ENCODE assay signal across 28 cellular contexts in the genomic region with DNA sequence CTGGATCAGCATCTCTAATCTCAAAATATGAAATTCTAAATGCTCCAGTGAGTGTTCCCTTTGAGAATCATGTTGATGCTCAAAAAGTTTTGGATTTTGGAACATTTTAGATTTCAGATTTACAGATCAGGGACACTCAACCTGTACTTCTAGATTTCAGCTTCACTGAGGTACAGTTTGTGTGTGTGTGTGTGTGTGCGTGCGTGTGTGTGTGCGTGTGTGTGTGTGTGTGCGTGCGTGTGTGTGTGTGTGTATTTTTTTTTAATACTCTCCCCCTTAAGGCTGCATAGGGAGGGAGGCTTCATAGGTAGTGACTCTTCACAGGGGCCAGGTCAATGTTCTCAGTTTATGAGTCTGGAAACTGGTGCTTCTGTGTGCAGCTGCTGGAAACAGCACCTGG.
DNase-seq lines count a peak whose midpoint lies in the region; ATAC-seq and TF ChIP-seq lines count a peak whose summit lies in the region.
"Had no signal": no experiment of that assay in that cellular context is flagged by ENCODE, and none has a peak within 500 bp of the region (broad histone marks: within the 10 kb centered on the region; RNA-seq: fewer than 3 reads in every experiment).

No MANE protein-coding gene starts in this region.

- H3K9me3 ChIP-seq in HEK293 (ENCODE audit: control insufficient read depth, insufficient read depth, low read depth, low read length) (no peaks in the 10 kb centered on the region), esophagus muscularis mucosa (no peaks in the 10 kb centered on the region)
- H3K9me3 ChIP-seq: A549; BE2C; BLaER1; BLaER1 treated with 17β-estradiol and CSF1 and Interleukin-3, amounts not matched to agents 10 nM and 100 nM; Caco-2 had no signal

- no peak for TF ChIP-seq CTCF in HEK293 (tag by site-specific recombination; IDR thresholded peaks at IDR 0.05)
- no peak for TF ChIP-seq CTCF in esophagus muscularis mucosa (IDR thresholded peaks at IDR 0.05)

- no peak for TF ChIP-seq EP300 in esophagus muscularis mucosa (IDR thresholded peaks at IDR 0.05)

- no peak for TF ChIP-seq POLR2A in esophagus muscularis mucosa (IDR thresholded peaks at IDR 0.05; ENCODE audit: low read depth)
- TF ChIP-seq POLR2A in GM18505 (IDR thresholded peaks at IDR 0.05; ENCODE audit: borderline replicate concordance, extremely low read depth, insufficient read depth, insufficient read length) = no peak

- WGBS in esophagus muscularis mucosa = 79% methylated on average over 5 of the region's 5 CpGs

- CTCF ChIA-PET in HEK293 (lab: Yijun Ruan, JAX) = interaction anchor here (1.4 kb wide), 1 partner anchor 350 kb away, joined by 3 read pairs; no protein-coding TSS in a partner anchor

- no peak for ATAC-seq in GM18505 (IDR thresholded peaks at IDR 0.05; ENCODE audit: unreplicated experiment)
- ATAC-seq: A549; CD8-positive, alpha-beta T cell had no signal

- no peak overlapping the region for H3K4me3 ChIP-seq in HEK293 (ENCODE audit: low read depth, low read length)
- no peak overlapping the region for H3K4me3 ChIP-seq in esophagus muscularis mucosa
- H3K4me3 ChIP-seq: A549; BLaER1; BLaER1 treated with 17β-estradiol and CSF1 and Interleukin-3, amounts not matched to agents 10 nM and 100 nM had no signal

- H3K36me3 ChIP-seq in HEK293 (ENCODE audit: control insufficient read depth in 2 of 2, insufficient read depth in 1 of 2, low read length in 2 of 2) (no peaks in the 10 kb centered on the region), esophagus muscularis mucosa (no peaks in the 10 kb centered on the region)
- H3K36me3 ChIP-seq: BE2C; BLaER1; BLaER1 treated with 17β-estradiol and CSF1 and Interleukin-3, amounts not matched to agents 10 nM and 100 nM had no signal

- no peaks in the 10 kb centered on the region for H3K27me3 ChIP-seq in esophagus muscularis mucosa
- H3K27me3 ChIP-seq: BE2C; BLaER1; BLaER1 treated with 17β-estradiol and CSF1 and Interleukin-3, amounts not matched to agents 10 nM and 100 nM had no signal

- H3K4me1 ChIP-seq in HEK293 (ENCODE audit: control insufficient read depth, insufficient read depth, low read length) = no peaks in the 10 kb centered on the region; the same call in 1 of the 2 replicates
- H3K4me1 ChIP-seq in esophagus muscularis mucosa = peaks cover 0 to 50% (median 40%) of the 10 kb centered on the region in 4 donors
- H3K4me1 ChIP-seq: A549; BE2C; BLaER1; BLaER1 treated with 17β-estradiol and CSF1 and Interleukin-3, amounts not matched to agents 10 nM and 100 nM; Caco-2 had no signal

- intact Hi-C loops in esophagus muscularis mucosa (cut with DNase I) = no loop called here

- no peak overlapping the region for H3K27ac ChIP-seq in HEK293 (ENCODE audit: extremely low read depth, low read depth, low read length)
- peak overlapping the region in 3 of 4 donors; percentile 70 to 79 (median 76) for H3K27ac ChIP-seq in esophagus muscularis mucosa (replicated peaks in 1 of 4)
- H3K27ac ChIP-seq: 22Rv1; A549; BLaER1; BLaER1 treated with 17β-estradiol and CSF1 and Interleukin-3, amounts not matched to agents 10 nM and 100 nM; C4-2B had no signal

- POLR2A ChIA-PET in HEK293 (lab: Yijun Ruan, JAX) = no interaction called here

- no peak for DNase-seq in esophagus muscularis mucosa (ENCODE audit: extremely low spot score)
- DNase-seq in NCI-H774 (lab: John Stamatoyannopoulos, UW) = no peak
- DNase-seq: 8988T; ACHN; AML-193; BE2C; C1 segment of cervical spinal cord; Caco-2; Calu3; CD4-positive, alpha-beta memory T cell; CD4-positive, alpha-beta T cell; CD4-positive, CD25-positive, alpha-beta regulatory T cell; CD8-positive, alpha-beta memory T cell; CD8-positive, alpha-beta T cell; COR-L47; DMS 273 treated with DMSO at 0.1 percent for 48 hours; DMS153; DMS53; DMS79; DMS79 treated with DMSO at 0.1 percent for 48 hours; EL had no signal

TF ChIP-seq in HEK293, 187 proteins besides CTCF, POLR2A, EP300 and RAD21:
- TF ChIP-seq ZNF391 (tag by site-specific recombination; IDR thresholded peaks at IDR 0.05; ENCODE audit: borderline replicate concordance, low read depth) (no peak), ZSCAN4 (tag by site-specific recombination; IDR thresholded peaks at IDR 0.05) (peak; percentile 93), ZIC2 (tag by site-specific recombination; IDR thresholded peaks at IDR 0.05) (peak; percentile 87; the same call in 1 of the 2 replicates), ZEB2 (tag by site-specific recombination; IDR thresholded peaks at IDR 0.05) (no peak), RBAK (tag by site-specific recombination; IDR thresholded peaks at IDR 0.05) (no peak)
